2 cellular contexts compared by ENCODE assay signal in genomic region chr17:48960834-48961515, GRCh38.
TF ChIP-seq lines count a peak whose summit lies in the region.

No MANE protein-coding gene starts in this region.

TF ChIP-seq in A549, 52 proteins besides CTCF, POLR2A, EP300 and RAD21 (continued from another document and continues in another):
- TF ChIP-seq RFX5 (IDR thresholded peaks at IDR 0.05) (no peak), CHD2 (IDR thresholded peaks at IDR 0.05; ENCODE audit: low read length, partially characterized antibody) (no peak), NR3C1 (IDR thresholded peaks at IDR 0.05) (no peak), HMGXB4 (CRISPR knock-in tag; IDR thresholded peaks at IDR 0.05; ENCODE audit: borderline replicate concordance) (no peak), ZNF302 (CRISPR knock-in tag; IDR thresholded peaks at IDR 0.05) (no peak), ATOH8 (CRISPR knock-in tag; IDR thresholded peaks at IDR 0.05; ENCODE audit: low read depth) (no peak), BCL3 (IDR thresholded peaks at IDR 0.05) (no peak), SMC3 (IDR thresholded peaks at IDR 0.05) (peak; percentile 59), JUN (IDR thresholded peaks at IDR 0.05) (peak in 1 of 2 experiments; percentile 37; a peak in 1 of 5 replicates), HOXB13 (CRISPR knock-in tag; IDR thresholded peaks at IDR 0.05; ENCODE audit: low read depth) (no peak), ZFP36 (IDR thresholded peaks at IDR 0.05; ENCODE audit: borderline replicate concordance, partially characterized antibody) (no peak), HOXB5 (CRISPR knock-in tag; IDR thresholded peaks at IDR 0.05) (no peak), ESRRA (IDR thresholded peaks at IDR 0.05; ENCODE audit: borderline replicate concordance, low read length) (no peak), MAX (IDR thresholded peaks at IDR 0.05) (peak; percentile 50), MAFK (IDR thresholded peaks at IDR 0.05; ENCODE audit: partially characterized antibody) (no peak), BHLHE40 (IDR thresholded peaks at IDR 0.05; ENCODE audit: low read depth, low read length) (no peak), HOXA7 (CRISPR knock-in tag; IDR thresholded peaks at IDR 0.05) (no peak), SREBF2 (IDR thresholded peaks at IDR 0.05) (no peak), KDM1A (IDR thresholded peaks at IDR 0.05; ENCODE audit: low read depth) (no peak), HDAC2 (IDR thresholded peaks at IDR 0.05) (no peak), POLR2AphosphoS2 (conservative IDR thresholded peaks at IDR 0.05; ENCODE audit: low read length) (no peak), FOSB (CRISPR knock-in tag; IDR thresholded peaks at IDR 0.05) (no peak), TP53 (CRISPR knock-in tag; IDR thresholded peaks at IDR 0.05) (no peak), ZC3H11A (IDR thresholded peaks at IDR 0.05) (no peak), FOSL2 (IDR thresholded peaks at IDR 0.05) (no peak), FOSL2 (CRISPR knock-in tag; IDR thresholded peaks at IDR 0.05) (no peak), MYC (IDR thresholded peaks at IDR 0.05; ENCODE audit: borderline replicate concordance, low read length) (no peak), NPAS2 (CRISPR knock-in tag; IDR thresholded peaks at IDR 0.05; ENCODE audit: borderline replicate concordance) (no peak)
- TF ChIP-seq, protein P1, sequence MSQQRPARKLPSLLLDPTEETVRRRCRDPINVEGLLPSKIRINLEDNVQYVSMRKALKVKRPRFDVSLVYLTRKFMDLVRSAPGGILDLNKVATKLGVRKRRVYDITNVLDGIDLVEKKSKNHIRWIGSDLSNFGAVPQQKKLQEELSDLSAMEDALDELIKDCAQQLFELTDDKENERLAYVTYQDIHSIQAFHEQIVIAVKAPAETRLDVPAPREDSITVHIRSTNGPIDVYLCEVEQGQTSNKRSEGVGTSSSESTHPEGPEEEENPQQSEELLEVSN (IDR thresholded peaks at IDR 0.05; ENCODE audit: borderline replicate concordance, low read depth) = peak; percentile 18; the same call in 1 of the 2 replicates
- TF ChIP-seq, protein P2, sequence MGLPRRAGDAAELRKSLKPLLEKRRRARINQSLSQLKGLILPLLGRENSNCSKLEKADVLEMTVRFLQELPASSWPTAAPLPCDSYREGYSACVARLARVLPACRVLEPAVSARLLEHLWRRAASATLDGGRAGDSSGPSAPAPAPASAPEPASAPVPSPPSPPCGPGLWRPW (IDR thresholded peaks at IDR 0.05) = no peak
- TF ChIP-seq, protein P3, sequence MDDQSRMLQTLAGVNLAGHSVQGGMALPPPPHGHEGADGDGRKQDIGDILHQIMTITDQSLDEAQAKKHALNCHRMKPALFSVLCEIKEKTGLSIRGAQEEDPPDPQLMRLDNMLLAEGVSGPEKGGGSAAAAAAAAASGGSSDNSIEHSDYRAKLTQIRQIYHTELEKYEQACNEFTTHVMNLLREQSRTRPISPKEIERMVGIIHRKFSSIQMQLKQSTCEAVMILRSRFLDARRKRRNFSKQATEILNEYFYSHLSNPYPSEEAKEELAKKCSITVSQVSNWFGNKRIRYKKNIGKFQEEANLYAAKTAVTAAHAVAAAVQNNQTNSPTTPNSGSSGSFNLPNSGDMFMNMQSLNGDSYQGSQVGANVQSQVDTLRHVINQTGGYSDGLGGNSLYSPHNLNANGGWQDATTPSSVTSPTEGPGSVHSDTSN (IDR thresholded peaks at IDR 0.05) = no peak
- TF ChIP-seq, protein P4, sequence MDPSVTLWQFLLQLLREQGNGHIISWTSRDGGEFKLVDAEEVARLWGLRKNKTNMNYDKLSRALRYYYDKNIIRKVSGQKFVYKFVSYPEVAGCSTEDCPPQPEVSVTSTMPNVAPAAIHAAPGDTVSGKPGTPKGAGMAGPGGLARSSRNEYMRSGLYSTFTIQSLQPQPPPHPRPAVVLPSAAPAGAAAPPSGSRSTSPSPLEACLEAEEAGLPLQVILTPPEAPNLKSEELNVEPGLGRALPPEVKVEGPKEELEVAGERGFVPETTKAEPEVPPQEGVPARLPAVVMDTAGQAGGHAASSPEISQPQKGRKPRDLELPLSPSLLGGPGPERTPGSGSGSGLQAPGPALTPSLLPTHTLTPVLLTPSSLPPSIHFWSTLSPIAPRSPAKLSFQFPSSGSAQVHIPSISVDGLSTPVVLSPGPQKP (IDR thresholded peaks at IDR 0.05; ENCODE audit: low read depth, low read length) = no peak

TF ChIP-seq in WTC11, 78 proteins besides CTCF, POLR2A, EP300 and RAD21:
- no peak for TF ChIP-seq ZSCAN18 (CRISPR knock-in tag; IDR thresholded peaks at IDR 0.05)
- TF ChIP-seq, protein P5, sequence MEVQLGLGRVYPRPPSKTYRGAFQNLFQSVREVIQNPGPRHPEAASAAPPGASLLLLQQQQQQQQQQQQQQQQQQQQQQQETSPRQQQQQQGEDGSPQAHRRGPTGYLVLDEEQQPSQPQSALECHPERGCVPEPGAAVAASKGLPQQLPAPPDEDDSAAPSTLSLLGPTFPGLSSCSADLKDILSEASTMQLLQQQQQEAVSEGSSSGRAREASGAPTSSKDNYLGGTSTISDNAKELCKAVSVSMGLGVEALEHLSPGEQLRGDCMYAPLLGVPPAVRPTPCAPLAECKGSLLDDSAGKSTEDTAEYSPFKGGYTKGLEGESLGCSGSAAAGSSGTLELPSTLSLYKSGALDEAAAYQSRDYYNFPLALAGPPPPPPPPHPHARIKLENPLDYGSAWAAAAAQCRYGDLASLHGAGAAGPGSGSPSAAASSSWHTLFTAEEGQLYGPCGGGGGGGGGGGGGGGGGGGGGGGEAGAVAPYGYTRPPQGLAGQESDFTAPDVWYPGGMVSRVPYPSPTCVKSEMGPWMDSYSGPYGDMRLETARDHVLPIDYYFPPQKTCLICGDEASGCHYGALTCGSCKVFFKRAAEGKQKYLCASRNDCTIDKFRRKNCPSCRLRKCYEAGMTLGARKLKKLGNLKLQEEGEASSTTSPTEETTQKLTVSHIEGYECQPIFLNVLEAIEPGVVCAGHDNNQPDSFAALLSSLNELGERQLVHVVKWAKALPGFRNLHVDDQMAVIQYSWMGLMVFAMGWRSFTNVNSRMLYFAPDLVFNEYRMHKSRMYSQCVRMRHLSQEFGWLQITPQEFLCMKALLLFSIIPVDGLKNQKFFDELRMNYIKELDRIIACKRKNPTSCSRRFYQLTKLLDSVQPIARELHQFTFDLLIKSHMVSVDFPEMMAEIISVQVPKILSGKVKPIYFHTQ (CRISPR knock-in tag; IDR thresholded peaks at IDR 0.05) = no peak
- peak; percentile 8; the same call in 1 of the 2 replicates for TF ChIP-seq MAX (CRISPR knock-in tag; IDR thresholded peaks at IDR 0.05)
- TF ChIP-seq ZNF512 (CRISPR knock-in tag; IDR thresholded peaks at IDR 0.05; ENCODE audit: borderline replicate concordance) = no peak
TF ChIP-seq in WTC11: peak in this region for 1.
